9 cellular contexts compared by ENCODE assay signal in the genomic region with DNA sequence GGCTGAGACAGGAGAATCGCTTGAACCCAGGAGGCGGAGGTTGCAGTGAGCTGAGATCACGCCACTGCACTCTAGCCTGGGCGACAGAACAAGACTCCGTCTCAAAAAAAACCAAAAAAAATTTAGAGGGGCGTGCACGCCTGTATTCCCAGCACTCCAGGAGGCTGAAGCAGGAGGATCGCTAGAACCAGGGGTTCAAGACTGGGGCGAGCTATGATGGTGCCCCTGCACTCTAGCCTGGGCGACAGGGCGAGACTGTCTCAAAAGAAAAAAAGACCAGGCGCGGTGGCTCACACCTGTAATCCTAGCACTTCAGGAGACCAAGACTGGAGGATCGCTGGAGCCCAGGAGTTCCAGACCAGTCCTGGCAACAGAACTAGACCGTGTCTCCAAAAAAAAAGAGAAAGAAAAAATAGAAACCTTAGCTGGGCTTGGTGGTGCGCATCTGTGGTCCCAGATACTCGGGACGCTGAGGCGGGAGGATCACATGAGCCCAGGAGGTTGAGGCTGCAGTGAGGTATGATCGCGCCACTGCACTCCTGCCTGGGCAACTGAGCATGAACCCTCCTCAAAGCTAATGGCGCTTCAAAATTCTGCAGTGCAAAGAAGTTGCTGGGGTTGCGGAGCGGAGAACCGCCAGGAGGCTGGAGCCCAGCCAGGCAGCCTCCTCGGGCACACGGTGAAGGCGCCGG. TPM values are rescaled to one million over a fixed set of nuclear protein-coding genes. Genes with fewer than 3 reads are reported as not detected.
A peak's percentile ranks its signal among the peaks of the same experiment; 100 is the strongest.
DNase-seq lines count a peak whose midpoint lies in the region; ATAC-seq, FAIRE-seq and TF ChIP-seq lines count a peak whose summit lies in the region.
"Had no signal": no experiment of that assay in that cellular context is flagged by ENCODE, and none has a peak within 500 bp of the region (broad histone marks: within the 10 kb centered on the region; RNA-seq: fewer than 3 reads in every experiment).

No MANE protein-coding gene starts in this region.

- TSS peak; percentile 93 for BruUV-seq in GM12878 (replicated peaks; lab: Mats Ljungman, UMichigan)

- H2AFZ ChIP-seq in GM12878 (ENCODE audit: control insufficient read depth, low read depth, low read length) = peak overlapping the region; percentile 98

- no peaks in the 10 kb centered on the region for H4K20me1 ChIP-seq in GM12878 (ENCODE audit: control insufficient read depth, insufficient read depth)

- CTCF ChIA-PET in GM12878 (lab: Yijun Ruan, JAX) = interaction anchor here (0.7 to 1.0 kb wide), 3 partner anchors 40 to 89 kb away, joined by 3 read pairs; no protein-coding TSS in a partner anchor

- intact Hi-C loops in GM12878 (cut with micrococcal nuclease; ENCODE audit: unreplicated experiment) (loop anchor here (2.0 to 5.0 kb wide), 3 partner anchors 44 to 149 kb away; partner anchors contain the start of gene AZGP1), lower leg skin (cut with DNase I; ENCODE audit: low total_unique reads) (no loop called here)

- DNase-seq in DMS153 treated with DMSO at 0.1 percent for 48 hours (lab: John Stamatoyannopoulos, UW; ENCODE audit: unreplicated experiment) (peak; percentile 61), DMS153 (lab: John Stamatoyannopoulos, UW) (no peak), GM12878 (ENCODE audit: low read depth, low spot score) (no peak), lower leg skin (ENCODE audit: low spot score in 2 of 2) (no peak), tibial nerve (ENCODE audit: low spot score in 2 of 2) (no peak), SW 1271 (lab: John Stamatoyannopoulos, UW) (no peak), mesenteric fat pad (ENCODE audit: low spot score) (no peak)

- TF ChIP-seq EP300 in GM12878 (IDR thresholded peaks at IDR 0.05; ENCODE audit: borderline replicate concordance in 1 of 2, control insufficient read depth in 1 of 2, low read depth in 2 of 2, low read length in 2 of 2) (no peak), tibial nerve (IDR thresholded peaks at IDR 0.05) (no peak)

- H3K9me3 ChIP-seq in GM12878 (replicated peaks; ENCODE audit: control insufficient read depth, insufficient read depth, low read length) (no peaks in the 10 kb centered on the region), tibial nerve (no peaks in the 10 kb centered on the region)

- H3K27ac ChIP-seq in GM12878 (ENCODE audit: control insufficient read depth, insufficient read depth) = peak overlapping the region; percentile 99
- H3K27ac ChIP-seq in tibial nerve = peak overlapping the region; percentile 80 to 99 (median 96)

- H3K36me3 ChIP-seq in GM12878 (ENCODE audit: control insufficient read depth in 2 of 2, insufficient read depth in 2 of 2, low read length in 1 of 2) = no peaks in the 10 kb centered on the region; a peak in 1 of 4 replicates
- H3K36me3 ChIP-seq in tibial nerve = peaks cover 0 to 34% (median 0%) of the 10 kb centered on the region in 3 donors

- TF ChIP-seq CTCF in GM12878 (IDR thresholded peaks at IDR 0.05 in 2 of 3, conservative IDR thresholded peaks at IDR 0.05 in 1 of 3; ENCODE audit: control insufficient read depth in 2 of 3, extremely low read depth in 1 of 3, insufficient read depth in 1 of 3, low read depth in 3 of 3, low read length in 3 of 3) = no peak
- no peak for TF ChIP-seq CTCF in lower leg skin (IDR thresholded peaks at IDR 0.05)
- no peak for TF ChIP-seq CTCF in tibial nerve (IDR thresholded peaks at IDR 0.05)

- no peak for TF ChIP-seq RAD21 in GM12878 (IDR thresholded peaks at IDR 0.05; ENCODE audit: insufficient read depth, low read depth, low read length)

- WGBS in GM12878 (ENCODE audit: insufficient coverage, insufficient replicate concordance, low lambda C conversion rate, missing lambda C conversion rate) = 5% methylated on average over 28 of the region's 29 CpGs
- WGBS in lower leg skin, 2 donors = 8 to 10% methylated on average over 29 of the region's 29 CpGs
- WGBS in tibial nerve, 2 donors = 13 to 24% methylated on average over 22 to 29 of the region's 29 CpGs

- POLR2A ChIA-PET in GM12878 (lab: Charles Lee) = interaction anchor here (0.7 to 2.3 kb wide), 4 partner anchors 25 to 68 kb away, joined by 4 to 18 read pairs (median 6); partner anchors contain the start of genes AP4M1, COPS6 and MCM7

- H3K4me2 ChIP-seq in GM12878 (ENCODE audit: control insufficient read depth, insufficient read depth) = peak overlapping the region; percentile 81

- FAIRE-seq in GM12878 (lab: Jason Lieb, UNC) = no peak
- FAIRE-seq: A204.1 had no signal

- SMC1A ChIA-PET in GM12878 (lab: Charles Lee; ENCODE audit: uncharacterized antibody, unreplicated experiment) = interaction anchor here (1.1 to 2.2 kb wide), 4 partner anchors 25 to 207 kb away, joined by 3 to 9 read pairs (median 4); partner anchors contain the start of genes AP4M1, MCM7 and TRIM4

- H3K79me2 ChIP-seq in GM12878 (ENCODE audit: control insufficient read depth, insufficient read depth, low read length) = peaks cover 13% of the 10 kb centered on the region

- H3K9ac ChIP-seq in GM12878 (ENCODE audit: control insufficient read depth, insufficient read depth, low read length) = peak overlapping the region; percentile 87

- peak overlapping the region; percentile 75 for H3K4me3 ChIP-seq in GM12878
- H3K4me3 ChIP-seq in lower leg skin (ENCODE audit: low read depth, poor library complexity, severe bottlenecking) = peak overlapping the region; percentile 66
- H3K4me3 ChIP-seq in tibial nerve = peak overlapping the region; percentile 81 to 98 (median 90)

- ATAC-seq in HG03139 (IDR thresholded peaks at IDR 0.05; ENCODE audit: unreplicated experiment) (peak; percentile 4), GM12878 (peak; percentile 7)

- peaks cover 17% of the 10 kb centered on the region for H3K4me1 ChIP-seq in GM12878 (ENCODE audit: control insufficient read depth, insufficient read depth, low read length)
- peaks cover 0 to 44% (median 19%) of the 10 kb centered on the region in 4 donors for H3K4me1 ChIP-seq in tibial nerve

- RAD21 ChIA-PET in GM12878 (lab: Charles Lee; ENCODE audit: unreplicated experiment) = interaction anchor here (0.6 to 1.5 kb wide), 4 partner anchors 25 to 148 kb away, joined by 3 to 8 read pairs (median 4); partner anchors contain the start of genes AP4M1 and MCM7

- TF ChIP-seq POLR2A in GM12878 (IDR thresholded peaks at IDR 0.05; ENCODE audit: low read depth, low read length) (no peak), lower leg skin (IDR thresholded peaks at IDR 0.05) (no peak), tibial nerve (IDR thresholded peaks at IDR 0.05) (no peak)

- in situ Hi-C loops in GM12878 (cut with MboI) = no loop called here

- H3K27me3 ChIP-seq in GM12878 (replicated peaks in 1 of 2; ENCODE audit: control insufficient read depth in 2 of 2, insufficient read depth in 2 of 2, low read length in 1 of 2) (no peaks in the 10 kb centered on the region), tibial nerve (no peaks in the 10 kb centered on the region)

RNA-seq across cellular contexts. Expression of gene MBLAC1, which starts 0.4 kb away (rescaled TPM):
- 3.1 and 5.6 TPM in 2 replicates for total RNA-seq in GM12878 (2013; cell fraction: nucleolus; rRNA removed)
- total RNA-seq in GM12878 (2014; rRNA removed) = 2.7 and 3.2 TPM in 2 replicates
- 0.64 and 0.94 TPM in 2 replicates for total RNA-seq in GM12878 (2014; rRNA removed; fragmentation: Illumina TruSeq; extraction: Trizol)
- total RNA-seq in GM12878 (2021) = 1.8 and 2.7 TPM in 2 replicates
- polyA plus RNA-seq in GM12878 (2011; ENCODE audit: low read depth) = 0.41 TPM
- 0.35 and 0.65 TPM in 2 replicates for polyA plus RNA-seq in GM12878 (2011; rRNA removed)
- 0.79 and 1.2 TPM in 2 replicates for polyA plus RNA-seq in GM12878 (2011; cell fraction: cytosol; rRNA removed)
- 1.5 and 1.6 TPM in 2 replicates for polyA plus RNA-seq in GM12878 (2011; cell fraction: nucleus; rRNA removed)
- 1.1 and 1.6 TPM in 2 replicates for polyA plus RNA-seq in GM12878 (2012)
- polyA plus RNA-seq in GM12878 (2014; fragmentation: Illumina TruSeq; extraction: Trizol) = 0.24 and 0.38 TPM in 2 replicates
- under 1 TPM in 1 of 2 experiments, not detected in 1; 0.24 TPM for polyA plus RNA-seq in GM12878 (2014; fragmentation: Nextera tagmentation; extraction: Ambion mirVana)
- polyA plus RNA-seq in GM12878 (2014; rRNA removed) = 2.3 and 3.1 TPM in 2 replicates
- 1 to 10 TPM; 2.4 TPM for polyA plus RNA-seq in GM12878 (2016; fragmentation: Nextera tagmentation; extraction: Ambion mirVana)
- polyA minus RNA-seq in GM12878 (2011; rRNA and poly(A)+ RNA removed) = 0.51 and 0.62 TPM in 2 replicates
- polyA minus RNA-seq in GM12878 (2011; cell fraction: cytosol; rRNA and poly(A)+ RNA removed) = 1.0 and 1.2 TPM in 2 replicates
- 1.2 and 1.6 TPM in 2 replicates for polyA minus RNA-seq in GM12878 (2011; cell fraction: nucleus; rRNA and poly(A)+ RNA removed)
- total RNA-seq in lower leg skin = 1 to 10 TPM; 1.6 to 8.7 (median 6.0) TPM
- 1 to 10 TPM; 3.9 to 9.2 (median 6.9) TPM for total RNA-seq in tibial nerve
- total RNA-seq in mesenteric fat pad = 1.7 TPM

RNA-seq across cellular contexts. Expression of gene CNPY4, which starts 7.0 kb away (rescaled TPM):
- total RNA-seq in GM12878 (2013; cell fraction: nucleolus; rRNA removed) = 6.3 and 9.2 TPM in 2 replicates
- total RNA-seq in GM12878 (2014; rRNA removed) (5.5 and 7.4 TPM in 2 replicates), GM12878 (2014; rRNA removed; fragmentation: Illumina TruSeq; extraction: Trizol) (8.3 and 10.5 TPM in 2 replicates), GM12878 (2021) (6.6 and 6.7 TPM in 2 replicates), lower leg skin (1 to 10 TPM; 3.8 to 8.4 (median 6.5) TPM), tibial nerve (10 to 100 TPM in 3 of 4 donors, 1 to 10 TPM in 1; 7.5 to 15.9 (median 11.5) TPM), mesenteric fat pad (9.2 TPM)
- polyA plus RNA-seq in GM12878 (2011; ENCODE audit: low read depth) = 3.7 TPM
- polyA plus RNA-seq in GM12878 (2011; rRNA removed) (6.6 and 9.2 TPM in 2 replicates), GM12878 (2014; fragmentation: Illumina TruSeq; extraction: Trizol) (9.1 and 10.5 TPM in 2 replicates), GM12878 (2014; fragmentation: Nextera tagmentation; extraction: Ambion mirVana) (1 to 10 TPM; 2.5 to 3.7 TPM), GM12878 (2014; rRNA removed) (8.3 and 9.0 TPM in 2 replicates), GM12878 (2016; fragmentation: Nextera tagmentation; extraction: Ambion mirVana) (1 to 10 TPM; 6.0 to 7.0 TPM)
- 5.8 and 7.1 TPM in 2 replicates for polyA plus RNA-seq in GM12878 (2011; cell fraction: cytosol; rRNA removed)
- 7.2 and 7.6 TPM in 2 replicates for polyA plus RNA-seq in GM12878 (2011; cell fraction: nucleus; rRNA removed)
- polyA plus RNA-seq in GM12878 (2012) = 4.0 and 4.2 TPM in 2 replicates
- 4.1 and 4.2 TPM in 2 replicates for polyA minus RNA-seq in GM12878 (2011; rRNA and poly(A)+ RNA removed)
- 1.6 and 2.2 TPM in 2 replicates for polyA minus RNA-seq in GM12878 (2011; cell fraction: cytosol; rRNA and poly(A)+ RNA removed)
- 3.5 and 7.2 TPM in 2 replicates for polyA minus RNA-seq in GM12878 (2011; cell fraction: nucleus; rRNA and poly(A)+ RNA removed)

RNA-seq across cellular contexts. Expression of gene TAF6, which starts 7.2 kb away (rescaled TPM):
- 16.9 and 27.3 TPM in 2 replicates for total RNA-seq in GM12878 (2013; cell fraction: nucleolus; rRNA removed)
- 16.8 and 18.1 TPM in 2 replicates for total RNA-seq in GM12878 (2014; rRNA removed)
- total RNA-seq in GM12878 (2014; rRNA removed; fragmentation: Illumina TruSeq; extraction: Trizol) = 8.5 and 9.3 TPM in 2 replicates
- 42.1 and 47.1 TPM in 2 replicates for total RNA-seq in GM12878 (2021)
- polyA plus RNA-seq in GM12878 (2011; ENCODE audit: low read depth) = 10.1 TPM
- polyA plus RNA-seq in GM12878 (2011; rRNA removed) = 2.5 and 6.0 TPM in 2 replicates
- polyA plus RNA-seq in GM12878 (2011; cell fraction: cytosol; rRNA removed) = 7.1 and 8.6 TPM in 2 replicates
- 25.5 and 35.5 TPM in 2 replicates for polyA plus RNA-seq in GM12878 (2011; cell fraction: nucleus; rRNA removed)
- 21.6 and 22.0 TPM in 2 replicates for polyA plus RNA-seq in GM12878 (2012)
- polyA plus RNA-seq in GM12878 (2014; fragmentation: Illumina TruSeq; extraction: Trizol) = 17.5 and 24.9 TPM in 2 replicates
- under 1 TPM; 0.27 to 0.29 TPM for polyA plus RNA-seq in GM12878 (2014; fragmentation: Nextera tagmentation; extraction: Ambion mirVana)
- 15.8 and 24.5 TPM in 2 replicates for polyA plus RNA-seq in GM12878 (2014; rRNA removed)
- polyA plus RNA-seq in GM12878 (2016; fragmentation: Nextera tagmentation; extraction: Ambion mirVana) = 10 to 100 TPM; 39.6 to 42.6 TPM
- polyA minus RNA-seq in GM12878 (2011; rRNA and poly(A)+ RNA removed) = 6.2 and 12.2 TPM in 2 replicates
- polyA minus RNA-seq in GM12878 (2011; cell fraction: cytosol; rRNA and poly(A)+ RNA removed) = 7.5 and 7.8 TPM in 2 replicates
- 5.9 and 11.0 TPM in 2 replicates for polyA minus RNA-seq in GM12878 (2011; cell fraction: nucleus; rRNA and poly(A)+ RNA removed)
- total RNA-seq in lower leg skin = 10 to 100 TPM; 37.1 to 74.3 (median 42.1) TPM
- 10 to 100 TPM; 46.1 to 56.9 (median 54.2) TPM for total RNA-seq in tibial nerve
- 27.7 TPM for total RNA-seq in mesenteric fat pad

RNA-seq across cellular contexts. Expression of gene LAMTOR4, which starts 22.3 kb away (rescaled TPM):
- 27.5 and 33.2 TPM in 2 replicates for total RNA-seq in GM12878 (2013; cell fraction: nucleolus; rRNA removed)
- total RNA-seq in GM12878 (2014; rRNA removed) (184 and 186 TPM in 2 replicates), GM12878 (2014; rRNA removed; fragmentation: Illumina TruSeq; extraction: Trizol) (106 and 111 TPM in 2 replicates), GM12878 (2021) (165 and 171 TPM in 2 replicates), lower leg skin (100 to 1,000 TPM; 601 to 803 (median 717) TPM), tibial nerve (100 to 1,000 TPM; 226 to 312 (median 252) TPM), mesenteric fat pad (112 TPM)
- polyA plus RNA-seq in GM12878 (2011; ENCODE audit: low read depth) = 187 TPM
- polyA plus RNA-seq in GM12878 (2011; rRNA removed) (104 and 204 TPM in 2 replicates), GM12878 (2014; fragmentation: Illumina TruSeq; extraction: Trizol) (24.1 and 73.4 TPM in 2 replicates), GM12878 (2014; fragmentation: Nextera tagmentation; extraction: Ambion mirVana) (100 to 1,000 TPM; 188 to 262 TPM), GM12878 (2014; rRNA removed) (211 and 230 TPM in 2 replicates), GM12878 (2016; fragmentation: Nextera tagmentation; extraction: Ambion mirVana) (100 to 1,000 TPM; 279 to 297 TPM)
- 525 and 552 TPM in 2 replicates for polyA plus RNA-seq in GM12878 (2011; cell fraction: cytosol; rRNA removed)
- polyA plus RNA-seq in GM12878 (2011; cell fraction: nucleus; rRNA removed) = 272 and 278 TPM in 2 replicates
- 162 and 169 TPM in 2 replicates for polyA plus RNA-seq in GM12878 (2012)
- polyA minus RNA-seq in GM12878 (2011; rRNA and poly(A)+ RNA removed) = 43.2 and 77.1 TPM in 2 replicates
- 26.6 and 26.8 TPM in 2 replicates for polyA minus RNA-seq in GM12878 (2011; cell fraction: cytosol; rRNA and poly(A)+ RNA removed)
- 18.1 and 32.1 TPM in 2 replicates for polyA minus RNA-seq in GM12878 (2011; cell fraction: nucleus; rRNA and poly(A)+ RNA removed)

RNA-seq across cellular contexts. Expression of gene AP4M1, which starts 24.9 kb away (rescaled TPM):
- total RNA-seq in GM12878 (2013; cell fraction: nucleolus; rRNA removed) = 10.7 and 13.4 TPM in 2 replicates
- total RNA-seq in GM12878 (2014; rRNA removed) (14.3 and 15.7 TPM in 2 replicates), GM12878 (2014; rRNA removed; fragmentation: Illumina TruSeq; extraction: Trizol) (7.1 and 7.6 TPM in 2 replicates), GM12878 (2021) (12.9 and 13.6 TPM in 2 replicates), lower leg skin (10 to 100 TPM; 18.6 to 24.6 (median 21.0) TPM), tibial nerve (10 to 100 TPM; 23.0 to 34.1 (median 25.9) TPM), mesenteric fat pad (7.5 TPM)
- polyA plus RNA-seq in GM12878 (2011; ENCODE audit: low read depth) = 3.6 TPM
- polyA plus RNA-seq in GM12878 (2011; rRNA removed) (10.7 and 13.9 TPM in 2 replicates), GM12878 (2014; fragmentation: Illumina TruSeq; extraction: Trizol) (7.7 and 12.5 TPM in 2 replicates), GM12878 (2014; fragmentation: Nextera tagmentation; extraction: Ambion mirVana) (1 to 10 TPM in 1 of 2 experiments, under 1 TPM in 1; 0.77 to 2.1 TPM), GM12878 (2014; rRNA removed) (11.6 and 12.9 TPM in 2 replicates), GM12878 (2016; fragmentation: Nextera tagmentation; extraction: Ambion mirVana) (10 to 100 TPM; 15.9 to 16.1 TPM)
- polyA plus RNA-seq in GM12878 (2011; cell fraction: cytosol; rRNA removed) = 9.6 and 13.1 TPM in 2 replicates
- polyA plus RNA-seq in GM12878 (2011; cell fraction: nucleus; rRNA removed) = 24.5 and 26.5 TPM in 2 replicates
- polyA plus RNA-seq in GM12878 (2012) = 7.6 and 10.3 TPM in 2 replicates
- polyA minus RNA-seq in GM12878 (2011; rRNA and poly(A)+ RNA removed) = 9.7 and 18.2 TPM in 2 replicates
- polyA minus RNA-seq in GM12878 (2011; cell fraction: cytosol; rRNA and poly(A)+ RNA removed) = 3.6 and 6.0 TPM in 2 replicates
- 7.5 and 10.2 TPM in 2 replicates for polyA minus RNA-seq in GM12878 (2011; cell fraction: nucleus; rRNA and poly(A)+ RNA removed)
